ENCODE assay signal across 9 cellular contexts in genomic region chr20:51532577-51533191, GRCh38. TPM values are rescaled to one million over a fixed set of nuclear protein-coding genes. Genes with fewer than 3 reads are reported as not detected.
A peak's percentile ranks its signal among the peaks of the same experiment; 100 is the strongest.
DNase-seq lines count a peak whose midpoint lies in the region; ATAC-seq and TF ChIP-seq lines count a peak whose summit lies in the region.
"Had no signal": no experiment of that assay in that cellular context is flagged by ENCODE, and none has a peak within 500 bp of the region (broad histone marks: within the 10 kb centered on the region; RNA-seq: fewer than 3 reads in every experiment).

No MANE protein-coding gene starts in this region.

- H3K4me1 ChIP-seq in cardiac muscle cell (ENCODE audit: low read depth): peaks cover 73% of the 10 kb centered on the region

- H3K27ac Mint-ChIP-seq in activated T-cell treated with anti-CD3 and anti-CD28 coated beads, Interleukin-2, amount 50 U/mL, for 24 hours: peak overlapping the region; percentile 100

- peaks cover 74% of the 10 kb centered on the region for H3K36me3 Mint-ChIP-seq in activated T-cell treated with anti-CD3 and anti-CD28 coated beads, Interleukin-2, amount 50 U/mL, for 24 hours (ENCODE audit: low read depth)

- peaks cover 97% of the 10 kb centered on the region for H3K4me1 Mint-ChIP-seq in activated T-cell treated with anti-CD3 and anti-CD28 coated beads, Interleukin-2, amount 50 U/mL, for 24 hours (ENCODE audit: low read depth)

- no peak for TF ChIP-seq CTCF in cardiac muscle cell (IDR thresholded peaks at IDR 0.05; ENCODE audit: low read depth, low read length)

- CTCF ChIA-PET in HEK293T (lab: Yijun Ruan, JAX): no interaction called here

- no peaks in the 10 kb centered on the region for H3K36me3 ChIP-seq in cardiac muscle cell

- peak overlapping the region; percentile 84 for H3K4me3 Mint-ChIP-seq in activated T-cell treated with anti-CD3 and anti-CD28 coated beads, Interleukin-2, amount 50 U/mL, for 24 hours

- H3K9me3 ChIP-seq in cardiac muscle cell (ENCODE audit: low read depth): no peaks in the 10 kb centered on the region

- peak overlapping the region; percentile 81 for H3K27ac ChIP-seq in cardiac muscle cell
- H3K27ac ChIP-seq: VCaP had no signal

- H3K4me3 ChIP-seq in cardiac muscle cell: no peak overlapping the region

- H3K27me3 ChIP-seq in cardiac muscle cell: no peaks in the 10 kb centered on the region

- no peaks in the 10 kb centered on the region for H3K27me3 Mint-ChIP-seq in activated T-cell treated with anti-CD3 and anti-CD28 coated beads, Interleukin-2, amount 50 U/mL, for 24 hours

- ATAC-seq in sciatic nerve: peak; percentile 51
- no peak for ATAC-seq in HG03457 (IDR thresholded peaks at IDR 0.05; ENCODE audit: unreplicated experiment)

- intact Hi-C loops in sciatic nerve (cut with DNase I): no loop called here

- POLR2A ChIA-PET in HEK293T (lab: Yijun Ruan, JAX): no interaction called here

- H3K9me3 Mint-ChIP-seq in activated T-cell treated with anti-CD3 and anti-CD28 coated beads, Interleukin-2, amount 50 U/mL, for 24 hours: no peaks in the 10 kb centered on the region

- DNase-seq in EH (ENCODE audit: low read depth) (peak; percentile 70), cardiac muscle cell (ENCODE audit: low read depth in 1 of 2, low spot score in 1 of 2) (no peak), sciatic nerve (ENCODE audit: low spot score) (peak; percentile 66), HEK293T (ENCODE audit: extremely low spot score) (no peak), NCI-H345 treated with DMSO at 0.1 percent for 48 hours (lab: John Stamatoyannopoulos, UW; ENCODE audit: unreplicated experiment) (no peak), NCI-H526 treated with DMSO at 0.1 percent for 48 hours (lab: John Stamatoyannopoulos, UW) (no peak)
- no peak for DNase-seq in activated T-cell treated with anti-CD3 and anti-CD28 coated beads, Interleukin-2, amount 50 U/mL, for 24 hours

TF ChIP-seq in HEK293T, 16 proteins besides CTCF, POLR2A, EP300 and RAD21:
- TF ChIP-seq SP1 (IDR thresholded peaks at IDR 0.05) (no peak), BHLHE40 (IDR thresholded peaks at IDR 0.05; ENCODE audit: borderline replicate concordance) (no peak), FOXK2 (IDR thresholded peaks at IDR 0.05) (no peak), SUZ12 (IDR thresholded peaks at IDR 0.05) (no peak), FOXA1 (IDR thresholded peaks at IDR 0.05) (no peak), TARDBP (IDR thresholded peaks at IDR 0.05) (no peak), LEF1 (IDR thresholded peaks at IDR 0.05; ENCODE audit: borderline replicate concordance) (no peak), ELF4 (IDR thresholded peaks at IDR 0.05) (no peak), ZNF384 (IDR thresholded peaks at IDR 0.05) (no peak), FOXM1 (IDR thresholded peaks at IDR 0.05; ENCODE audit: borderline replicate concordance) (no peak), L3MBTL2 (conservative IDR thresholded peaks at IDR 0.05) (no peak), PKNOX1 (IDR thresholded peaks at IDR 0.05) (no peak), HDGF (IDR thresholded peaks at IDR 0.05; ENCODE audit: borderline replicate concordance) (no peak), CTBP1 (IDR thresholded peaks at IDR 0.05; ENCODE audit: borderline replicate concordance) (no peak)

RNA-seq across cellular contexts. Expression of gene NFATC2, which starts 9.8 kb away (rescaled TPM):
- total RNA-seq in cardiac muscle cell (9.2 and 17.0 TPM in 2 replicates), sciatic nerve (11.0 TPM)
- polyA plus RNA-seq in cardiac muscle cell: 5.8 and 11.3 TPM in 2 replicates

Comparison
In these comparisons a context has a peak if more than half of its experiments do, and no peak if none do; other contexts are left out.
1. DNase-seq: peak in EH (single experiment) and sciatic nerve (single experiment); none in activated T-cell treated with anti-CD3 and anti-CD28 coated beads, Interleukin-2, amount 50 U/mL, for 24 hours (single experiment), cardiac muscle cell (0 of 2), HEK293T (single experiment), NCI-H345 treated with DMSO at 0.1 percent for 48 hours (single experiment) and NCI-H526 treated with DMSO at 0.1 percent for 48 hours (single experiment).